In genomic region chr9:113376634-113377531, GRCh38 we compare ENCODE assay signal across 8 cellular contexts. TPM values are rescaled to one million over a fixed set of nuclear protein-coding genes. Genes with fewer than 3 reads are reported as not detected.
DNase-seq lines count a peak whose midpoint lies in the region; ATAC-seq and TF ChIP-seq lines count a peak whose summit lies in the region.

Gene HDHD3, minus strand, starts transcription at chr9:113376986. Its CDS starts 2,632 bp downstream, at chr9:113374354.

- peak within 1 kb of the TSS; percentile 80 for H3K9ac ChIP-seq in rectal smooth muscle tissue (ENCODE audit: low read length)

- peaks cover 5% of the 10 kb centered on the region for H3K36me3 ChIP-seq in rectal smooth muscle tissue (ENCODE audit: control insufficient read depth, insufficient read depth, low read length)
- H3K36me3 ChIP-seq in vagina = peaks cover 0 to 17% of the 10 kb centered on the region in 2 donors

- H3K27me3 ChIP-seq in right cardiac atrium (ENCODE audit: control insufficient read depth, insufficient read depth) (no peaks in the 10 kb centered on the region), rectal smooth muscle tissue (ENCODE audit: control insufficient read depth, insufficient read depth, low read length) (no peaks in the 10 kb centered on the region), vagina (no peaks in the 10 kb centered on the region)

- H3K4me1 ChIP-seq in right cardiac atrium (ENCODE audit: control insufficient read depth, insufficient read depth, low read length) = peaks cover 2% of the 10 kb centered on the region
- no peaks in the 10 kb centered on the region for H3K4me1 ChIP-seq in rectal smooth muscle tissue (ENCODE audit: control insufficient read depth, insufficient read depth, low read length)
- H3K4me1 ChIP-seq in vagina = peaks cover 25% of the 10 kb centered on the region

- 2% methylated on average over 74 of the region's 74 CpGs for WGBS in right cardiac atrium

- peak within 1 kb of the TSS; percentile 97 for H3K4me3 ChIP-seq in GM12864 (ENCODE audit: low read depth, low read length)
- H3K4me3 ChIP-seq in right cardiac atrium (ENCODE audit: low read length) = peak within 1 kb of the TSS; percentile 58
- H3K4me3 ChIP-seq in rectal smooth muscle tissue (ENCODE audit: low read length) = peak within 1 kb of the TSS; percentile 96
- peak within 1 kb of the TSS; percentile 89 to 91 for H3K4me3 ChIP-seq in vagina

- H3K9me3 ChIP-seq in right cardiac atrium (ENCODE audit: control insufficient read depth, low read length) (no peaks in the 10 kb centered on the region), vagina (no peaks in the 10 kb centered on the region)

- intact Hi-C loops in right cardiac atrium (cut with DNase I) (no loop called here), vagina (cut with DNase I) (no loop called here)

- H3K27ac ChIP-seq in angular gyrus (ENCODE audit: low read depth, low read length) (peak within 1 kb of the TSS; percentile 80), right cardiac atrium (ENCODE audit: low read length) (peak within 1 kb of the TSS; percentile 10), rectal smooth muscle tissue (ENCODE audit: low read depth, low read length) (peak within 1 kb of the TSS; percentile 88), vagina (peak within 1 kb of the TSS; percentile 89)

- DNase-seq in GM12864 (ENCODE audit: low read depth) (peak; percentile 47), NCI-H1105 (lab: John Stamatoyannopoulos, UW) (peak; percentile 39), T-helper 2 cell (peak; percentile 55 to 88 (median 68)), right cardiac atrium (peak; percentile 80 to 89 (median 82)), vagina (ENCODE audit: extremely low spot score in 2 of 2) (no peak)

- ATAC-seq in HG02588 (IDR thresholded peaks at IDR 0.05; ENCODE audit: unreplicated experiment) (peak; percentile 79), right cardiac atrium (peak; percentile 91 to 96)

- TF ChIP-seq POLR2A in vagina (IDR thresholded peaks at IDR 0.05) = peak in 1 of 2 donors; percentile 67

- no peak for TF ChIP-seq CTCF in GM12864 (IDR thresholded peaks at IDR 0.05; ENCODE audit: low read depth, low read length, missing control alignments)
- no peak for TF ChIP-seq CTCF in vagina (IDR thresholded peaks at IDR 0.05)

RNA-seq across cellular contexts. Expression of gene HDHD3, which starts in this region (rescaled TPM):
- total RNA-seq in right cardiac atrium (10 to 100 TPM; 11.0 to 20.0 (median 15.9) TPM), vagina (31.7 TPM)
- polyA plus RNA-seq in right cardiac atrium = 19.6 TPM

Comparison
In these comparisons a context has a peak if more than half of its experiments do, and no peak if none do; other contexts are left out.
1. DNase-seq: peak in GM12864 (single experiment), NCI-H1105 (single experiment), T-helper 2 cell (5 of 5) and right cardiac atrium (3 of 3); none in vagina (0 of 2).
2. H3K27ac ChIP-seq: peak in every context shown above with its lines; median percentile 89 in vagina; 88 in rectal smooth muscle tissue; 80 in angular gyrus; 10 in right cardiac atrium.
3. Peak in every context shown above with its lines, with median percentiles within 50 percentile points of each other: H3K4me3 ChIP-seq.